Comparison of ENCODE assay signal across 1 cellular context in genomic region chr1:88354256-88354655, GRCh38.
TF ChIP-seq lines count a peak whose summit lies in the region.

No MANE protein-coding gene starts in this region.

TF ChIP-seq in HepG2, 621 proteins besides CTCF, POLR2A, EP300 and RAD21 (continued from another document):
- TF ChIP-seq BORCS8-MEF2B (CRISPR knock-in tag; IDR thresholded peaks at IDR 0.05) (no peak), TFDP1 (CRISPR knock-in tag; IDR thresholded peaks at IDR 0.05; ENCODE audit: borderline replicate concordance) (no peak), ZFP36L1 (CRISPR knock-in tag; IDR thresholded peaks at IDR 0.05) (no peak), ZNF350 (CRISPR knock-in tag; IDR thresholded peaks at IDR 0.05; ENCODE audit: borderline replicate concordance, low read depth) (no peak), ZNF224 (CRISPR knock-in tag; IDR thresholded peaks at IDR 0.05) (no peak), PCBP1 (IDR thresholded peaks at IDR 0.05; ENCODE audit: borderline replicate concordance, low read depth, low read length) (no peak), RFXAP (CRISPR knock-in tag; IDR thresholded peaks at IDR 0.05; ENCODE audit: borderline replicate concordance) (no peak), XBP1 (CRISPR knock-in tag; IDR thresholded peaks at IDR 0.05) (no peak), AFF4 (CRISPR knock-in tag; IDR thresholded peaks at IDR 0.05) (no peak)
TF ChIP-seq in HepG2: peak in this region for 0.
